Comparison of ENCODE assay signal across 8 cellular contexts in the genomic region with DNA sequence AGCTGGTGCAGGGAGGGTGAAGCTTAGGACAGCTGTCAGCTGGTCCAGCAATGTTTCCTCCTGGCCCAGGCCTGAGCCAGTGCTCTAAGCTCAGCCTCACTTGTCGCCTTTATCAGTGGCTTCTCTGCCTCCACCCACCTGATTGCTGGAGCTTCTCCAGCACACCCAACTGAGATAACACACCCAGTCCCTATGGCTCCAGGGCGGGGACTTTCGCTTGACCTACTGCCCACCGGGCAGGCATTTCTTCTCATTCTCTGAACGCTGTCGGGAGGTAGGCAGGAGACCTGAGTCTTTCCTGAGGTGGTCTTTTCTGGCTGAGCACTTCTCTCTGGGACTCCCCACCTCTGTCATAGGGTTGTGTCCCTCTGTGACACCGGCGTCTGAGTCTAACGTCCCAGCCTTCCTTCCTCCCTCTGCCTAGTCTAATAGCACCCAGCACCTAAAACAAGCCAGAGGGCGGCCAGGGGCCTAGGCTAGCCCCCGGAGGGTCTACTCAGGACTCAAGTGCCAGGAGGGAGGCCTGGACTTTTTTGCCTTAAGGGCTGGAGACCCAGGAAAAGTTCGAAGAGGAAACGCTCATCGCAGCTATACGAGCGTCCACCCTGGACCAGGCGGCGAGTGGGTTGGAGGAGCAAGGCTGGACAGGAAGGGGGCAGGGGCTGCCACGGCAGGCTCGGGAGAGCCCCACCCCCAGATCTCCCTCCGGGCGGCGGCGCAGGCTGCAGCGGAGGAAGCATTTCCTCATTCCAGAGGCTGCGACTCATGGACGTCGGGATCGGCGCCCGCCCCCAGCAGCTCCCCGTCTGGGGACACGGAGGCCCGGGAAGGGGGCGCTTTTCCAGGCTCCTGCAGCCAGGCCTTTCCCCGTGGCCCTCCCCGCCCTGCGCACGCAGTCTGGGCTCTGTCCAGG. TPM values are rescaled to one million over a fixed set of nuclear protein-coding genes. Genes with fewer than 3 reads are reported as not detected.
A peak's percentile ranks its signal among the peaks of the same experiment; 100 is the strongest.
DNase-seq lines count a peak whose midpoint lies in the region; ATAC-seq and TF ChIP-seq lines count a peak whose summit lies in the region.

No MANE protein-coding gene starts in this region.

- H3K36me3 ChIP-seq in CD4-positive, alpha-beta memory T cell (ENCODE audit: insufficient read depth, low read length): no peaks in the 10 kb centered on the region
- H3K36me3 ChIP-seq in left lung: peaks cover 0 to 27% of the 10 kb centered on the region in 2 donors

- H3K9me3 ChIP-seq in CD4-positive, alpha-beta memory T cell (ENCODE audit: control insufficient read depth in 1 of 2, low read length in 2 of 2): no peaks in the 10 kb centered on the region
- H3K9me3 ChIP-seq in left lung: no peaks in the 10 kb centered on the region

- H3K27ac Mint-ChIP-seq in CD4-positive, alpha-beta memory T cell: peak overlapping the region; percentile 47 to 88 (median 53)
- H3K27ac Mint-ChIP-seq in T-cell: no peak overlapping the region
- H3K27ac Mint-ChIP-seq in stimulated activated naive B cell treated with anti-CD40 and anti-IgM and Interleukin-4, amounts not matched to agents 10 μg/mL and 1 μg/mL and 100 μg/mL, for 72 hours: peak overlapping the region; percentile 91

- ATAC-seq in GM19351 (IDR thresholded peaks at IDR 0.05; ENCODE audit: unreplicated experiment): peak; percentile 12
- ATAC-seq in T-cell (replicated peaks in 1 of 4): peak; percentile 1 to 13 (median 4)
- peak; percentile 88 for ATAC-seq in left lung
- peak; percentile 1 to 15 for ATAC-seq in stimulated activated naive B cell treated with anti-CD40 and anti-IgM and Interleukin-4, amounts not matched to agents 10 μg/mL and 1 μg/mL and 100 μg/mL, for 72 hours (replicated peaks)

- POLR2A ChIA-PET in CD4-positive, alpha-beta memory T cell (lab: Charles Lee; ENCODE audit: partially characterized antibody): interaction anchor here (0.7 to 1.6 kb wide), 4 partner anchors 28 to 258 kb away, joined by 3 to 5 read pairs (median 4); a partner anchor contains a TSS
- POLR2A ChIA-PET in T-cell (lab: Charles Lee): interaction anchor here in 1 of 2 donors (1.0 kb wide), 1 partner anchor 31 kb away, joined by 4 read pairs; a partner anchor contains a TSS
- POLR2A ChIA-PET in GM10248 (lab: Yijun Ruan, JAX): no interaction called here

- H3K36me3 Mint-ChIP-seq in CD4-positive, alpha-beta memory T cell: peaks cover 0 to 9% of the 10 kb centered on the region in 2 donors
- H3K36me3 Mint-ChIP-seq in T-cell: peaks cover 3% of the 10 kb centered on the region
- H3K36me3 Mint-ChIP-seq in stimulated activated naive B cell treated with anti-CD40 and anti-IgM and Interleukin-4, amounts not matched to agents 10 μg/mL and 1 μg/mL and 100 μg/mL, for 72 hours: peaks cover 12 to 28% of the 10 kb centered on the region in 2 donors

- H3K4me1 ChIP-seq in CD4-positive, alpha-beta memory T cell (ENCODE audit: insufficient read depth, low read length): peaks cover 23% of the 10 kb centered on the region
- H3K4me1 ChIP-seq in left lung: peaks cover 26 to 40% of the 10 kb centered on the region in 2 donors

- H3K4me3 ChIP-seq in CD4-positive, alpha-beta memory T cell (ENCODE audit: low read length in 2 of 2): peak overlapping the region; percentile 12 to 83
- H3K4me3 ChIP-seq in dorsolateral prefrontal cortex (peak overlapping the region; percentile 66 to 100 (median 97)), left lung (peak overlapping the region; percentile 98 to 99)

- intact Hi-C loops in CD4-positive, alpha-beta memory T cell (cut with micrococcal nuclease): loop anchor here (1.0 to 5.0 kb wide), 4 partner anchors 31 to 620 kb away; a partner anchor contains a TSS
- intact Hi-C loops in dorsolateral prefrontal cortex (cut with DNase I): loop anchor here (2.0 to 10.0 kb wide), 6 partner anchors 31 to 623 kb away; a partner anchor contains a TSS
- intact Hi-C loops in left lung (cut with DNase I): no loop called here

- H3K27ac ChIP-seq in CD4-positive, alpha-beta memory T cell (ENCODE audit: low read depth, low read length): peak overlapping the region; percentile 80
- H3K27ac ChIP-seq in dorsolateral prefrontal cortex (peak overlapping the region; percentile 52 to 99 (median 95)), left lung (peak overlapping the region; percentile 97 to 98)

- H3K4me1 Mint-ChIP-seq in CD4-positive, alpha-beta memory T cell: peaks cover 18 to 30% (median 19%) of the 10 kb centered on the region in 4 donors
- peaks cover 20 to 42% (median 32%) of the 10 kb centered on the region in 3 donors for H3K4me1 Mint-ChIP-seq in T-cell
- peaks cover 26 to 38% of the 10 kb centered on the region in 2 donors for H3K4me1 Mint-ChIP-seq in stimulated activated naive B cell treated with anti-CD40 and anti-IgM and Interleukin-4, amounts not matched to agents 10 μg/mL and 1 μg/mL and 100 μg/mL, for 72 hours

- peak overlapping the region; percentile 74 to 94 (median 85) for H3K4me3 Mint-ChIP-seq in CD4-positive, alpha-beta memory T cell
- H3K4me3 Mint-ChIP-seq in T-cell: peak overlapping the region; percentile 88 to 92 (median 91)
- peak overlapping the region; percentile 91 to 96 for H3K4me3 Mint-ChIP-seq in stimulated activated naive B cell treated with anti-CD40 and anti-IgM and Interleukin-4, amounts not matched to agents 10 μg/mL and 1 μg/mL and 100 μg/mL, for 72 hours

- no peaks in the 10 kb centered on the region for H3K27me3 ChIP-seq in CD4-positive, alpha-beta memory T cell (ENCODE audit: insufficient read depth, low read length)
- H3K27me3 ChIP-seq in dorsolateral prefrontal cortex (no peaks in the 10 kb centered on the region), left lung (no peaks in the 10 kb centered on the region)

- peak in 15 of 56 donors; percentile 3 to 36 (median 10) for TF ChIP-seq CTCF in dorsolateral prefrontal cortex (IDR thresholded peaks at IDR 0.05 in 54 of 56, conservative IDR thresholded peaks at IDR 0.05 in 2 of 56; ENCODE audit: low read depth in 1 of 56, partially characterized antibody in 56 of 56)
- no peak for TF ChIP-seq CTCF in left lung (IDR thresholded peaks at IDR 0.05)
- no peak for TF ChIP-seq CTCF in GM10248 (IDR thresholded peaks at IDR 0.05; ENCODE audit: control extremely low read depth, extremely low read depth, low read depth, missing control alignments)

- DNase-seq in CD4-positive, alpha-beta memory T cell: peak in 1 of 5 donors; percentile 4
- DNase-seq in HPDE6-E6E7 (ENCODE audit: extremely low spot score) (peak; percentile 95), T-cell (peak in 2 of 34 experiments; percentile 4 to 8), dorsolateral prefrontal cortex (peak in 8 of 10 donors; percentile 42 to 83 (median 65)), left lung (peak; percentile 91 to 96), GM10248 (ENCODE audit: extremely low spot score) (no peak)
- DNase-seq in stimulated activated naive B cell treated with anti-CD40 and anti-IgM and Interleukin-4, amounts not matched to agents 10 μg/mL and 1 μg/mL and 100 μg/mL, for 72 hours: no peak

- CTCF ChIA-PET in CD4-positive, alpha-beta memory T cell (lab: Charles Lee; ENCODE audit: partially characterized antibody): interaction anchor here (0.7 kb wide), 1 partner anchor 245 kb away, joined by 3 read pairs; no protein-coding TSS in a partner anchor
- CTCF ChIA-PET in T-cell (lab: Charles Lee): no interaction called here
- CTCF ChIA-PET in GM10248 (lab: Yijun Ruan, JAX): interaction anchor here (0.9 to 2.5 kb wide), 6 partner anchors 15 to 179 kb away, joined by 3 to 5 read pairs (median 3); a partner anchor contains a TSS

- no peaks in the 10 kb centered on the region for H3K27me3 Mint-ChIP-seq in CD4-positive, alpha-beta memory T cell
- no peaks in the 10 kb centered on the region for H3K27me3 Mint-ChIP-seq in T-cell
- H3K27me3 Mint-ChIP-seq in stimulated activated naive B cell treated with anti-CD40 and anti-IgM and Interleukin-4, amounts not matched to agents 10 μg/mL and 1 μg/mL and 100 μg/mL, for 72 hours: no peaks in the 10 kb centered on the region

- no peaks in the 10 kb centered on the region for H3K9me3 Mint-ChIP-seq in CD4-positive, alpha-beta memory T cell
- H3K9me3 Mint-ChIP-seq in T-cell: no peaks in the 10 kb centered on the region
- no peaks in the 10 kb centered on the region for H3K9me3 Mint-ChIP-seq in stimulated activated naive B cell treated with anti-CD40 and anti-IgM and Interleukin-4, amounts not matched to agents 10 μg/mL and 1 μg/mL and 100 μg/mL, for 72 hours

RNA-seq across cellular contexts. Expression of a gene that starts 0.8 kb away (rescaled TPM):
- total RNA-seq in CD4-positive, alpha-beta memory T cell: 10 to 100 TPM; 12.7 to 13.2 TPM
- 10 to 100 TPM; 28.2 to 32.3 TPM for polyA plus RNA-seq in CD4-positive, alpha-beta memory T cell
- total RNA-seq in T-cell: 10 to 100 TPM in 3 of 5 donors, 1 to 10 TPM in 2; 9.1 to 15.3 (median 14.6) TPM
- 10 to 100 TPM; 19.0 to 75.8 (median 38.4) TPM for total RNA-seq in dorsolateral prefrontal cortex
- total RNA-seq in left lung: 100 to 1,000 TPM; 143 to 194 TPM

RNA-seq across cellular contexts. Expression of a gene that starts 1.0 kb away (rescaled TPM):
- total RNA-seq in CD4-positive, alpha-beta memory T cell: 10 to 100 TPM; 27.8 to 29.4 TPM
- polyA plus RNA-seq in CD4-positive, alpha-beta memory T cell: 100 to 1,000 TPM in 1 of 2 donors, 10 to 100 TPM in 1; 75.7 to 104 TPM
- 10 to 100 TPM; 22.4 to 36.2 (median 33.6) TPM for total RNA-seq in T-cell
- 10 to 100 TPM; 13.3 to 35.5 (median 25.3) TPM for total RNA-seq in dorsolateral prefrontal cortex
- total RNA-seq in left lung: 10 to 100 TPM; 33.0 to 37.6 TPM

RNA-seq across cellular contexts. Expression of a gene that starts 28.3 kb away (rescaled TPM):
- total RNA-seq in CD4-positive, alpha-beta memory T cell: 10 to 100 TPM; 13.8 to 16.0 TPM
- 10 to 100 TPM; 18.8 to 28.9 TPM for polyA plus RNA-seq in CD4-positive, alpha-beta memory T cell
- 10 to 100 TPM; 19.6 to 35.6 (median 29.9) TPM for total RNA-seq in T-cell
- total RNA-seq in dorsolateral prefrontal cortex: 10 to 100 TPM in 114 of 120 experiments, 1 to 10 TPM in 6; 3.8 to 27.6 (median 16.9) TPM
- total RNA-seq in left lung: 1 to 10 TPM; 1.1 to 2.1 TPM

RNA-seq across cellular contexts. Expression of a gene that starts 31.1 kb away (rescaled TPM):
- total RNA-seq in CD4-positive, alpha-beta memory T cell: 10 to 100 TPM; 11.6 to 12.0 TPM
- polyA plus RNA-seq in CD4-positive, alpha-beta memory T cell: 1 to 10 TPM; 7.7 to 8.0 TPM
- 10 to 100 TPM in 3 of 5 donors, 1 to 10 TPM in 2; 7.1 to 15.9 (median 11.4) TPM for total RNA-seq in T-cell
- total RNA-seq in dorsolateral prefrontal cortex: 10 to 100 TPM in 47 of 120 experiments, 1 to 10 TPM in 73; 5.0 to 16.5 (median 9.6) TPM
- 10 to 100 TPM; 20.1 to 30.6 TPM for total RNA-seq in left lung

RNA-seq across cellular contexts. Expression of a gene that starts 31.6 kb away (rescaled TPM):
- total RNA-seq in CD4-positive, alpha-beta memory T cell: 10 to 100 TPM; 10.7 to 11.6 TPM
- 1 to 10 TPM; 5.8 to 6.0 TPM for polyA plus RNA-seq in CD4-positive, alpha-beta memory T cell
- total RNA-seq in T-cell: 10 to 100 TPM in 3 of 5 donors, 1 to 10 TPM in 2; 6.4 to 12.3 (median 10.5) TPM
- 10 to 100 TPM in 113 of 120 experiments, 1 to 10 TPM in 7; 7.4 to 28.1 (median 15.1) TPM for total RNA-seq in dorsolateral prefrontal cortex
- 10 to 100 TPM; 11.0 to 13.1 TPM for total RNA-seq in left lung

Comparison
In these comparisons a context has a peak if more than half of its experiments do, and no peak if none do; other contexts are left out.
1. DNase-seq: peak in HPDE6-E6E7 (single experiment), dorsolateral prefrontal cortex (8 of 10) and left lung (2 of 2); none in stimulated activated naive B cell treated with anti-CD40 and anti-IgM and Interleukin-4, amounts not matched to agents 10 μg/mL and 1 μg/mL and 100 μg/mL, for 72 hours (single experiment) and GM10248 (single experiment).
2. H3K4me3 ChIP-seq: peak in every context shown above with its lines; median percentile 98 in left lung; 97 in dorsolateral prefrontal cortex; 48 in CD4-positive, alpha-beta memory T cell.
3. H3K27ac Mint-ChIP-seq: peak in CD4-positive, alpha-beta memory T cell (7 of 7) and stimulated activated naive B cell treated with anti-CD40 and anti-IgM and Interleukin-4, amounts not matched to agents 10 μg/mL and 1 μg/mL and 100 μg/mL, for 72 hours (single experiment); none in T-cell (0 of 2).
4. ATAC-seq: peak in every context shown above with its lines; median percentile 88 in left lung; 12 in GM19351; 8 in stimulated activated naive B cell treated with anti-CD40 and anti-IgM and Interleukin-4, amounts not matched to agents 10 μg/mL and 1 μg/mL and 100 μg/mL, for 72 hours; 4 in T-cell.
5. CTCF ChIA-PET loops: an anchor here in CD4-positive, alpha-beta memory T cell (0.7 kb wide) and GM10248 (0.9 to 2.5 kb wide); none called in T-cell.
6. intact Hi-C loops: an anchor here in CD4-positive, alpha-beta memory T cell (1.0 to 5.0 kb wide) and dorsolateral prefrontal cortex (2.0 to 10.0 kb wide); none called in left lung.
7. Peak in every context shown above with its lines, with median percentiles within 50 percentile points of each other: H3K27ac ChIP-seq and H3K4me3 Mint-ChIP-seq.